ENCODE assay signal across 1 cellular context in the genomic region with DNA sequence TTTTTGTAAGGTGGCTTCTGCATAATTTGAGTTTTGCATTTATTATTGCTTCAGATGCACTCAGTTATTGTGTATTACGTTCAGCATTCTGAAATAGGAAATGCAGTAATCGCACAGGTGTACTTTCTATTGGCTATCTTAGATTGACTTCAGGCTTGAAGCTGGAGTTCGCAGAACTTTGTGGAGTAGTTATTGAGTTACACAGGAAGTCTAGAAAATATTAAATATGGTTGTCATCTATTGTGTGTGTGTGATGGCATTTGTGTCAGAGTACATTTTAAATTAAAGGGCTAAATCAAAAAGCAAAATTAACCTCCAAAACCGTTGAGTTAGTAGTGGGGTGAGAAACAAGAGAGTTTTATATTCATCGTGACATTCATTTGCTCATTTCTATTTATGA.
TF ChIP-seq lines count a peak whose summit lies in the region.

No MANE protein-coding gene starts in this region.

TF ChIP-seq in A549, 52 proteins besides CTCF, POLR2A, EP300 and RAD21 (continued from another document):
- TF ChIP-seq, protein P1, sequence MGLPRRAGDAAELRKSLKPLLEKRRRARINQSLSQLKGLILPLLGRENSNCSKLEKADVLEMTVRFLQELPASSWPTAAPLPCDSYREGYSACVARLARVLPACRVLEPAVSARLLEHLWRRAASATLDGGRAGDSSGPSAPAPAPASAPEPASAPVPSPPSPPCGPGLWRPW (IDR thresholded peaks at IDR 0.05) = no peak
